21 cellular contexts compared by ENCODE assay signal in the genomic region with DNA sequence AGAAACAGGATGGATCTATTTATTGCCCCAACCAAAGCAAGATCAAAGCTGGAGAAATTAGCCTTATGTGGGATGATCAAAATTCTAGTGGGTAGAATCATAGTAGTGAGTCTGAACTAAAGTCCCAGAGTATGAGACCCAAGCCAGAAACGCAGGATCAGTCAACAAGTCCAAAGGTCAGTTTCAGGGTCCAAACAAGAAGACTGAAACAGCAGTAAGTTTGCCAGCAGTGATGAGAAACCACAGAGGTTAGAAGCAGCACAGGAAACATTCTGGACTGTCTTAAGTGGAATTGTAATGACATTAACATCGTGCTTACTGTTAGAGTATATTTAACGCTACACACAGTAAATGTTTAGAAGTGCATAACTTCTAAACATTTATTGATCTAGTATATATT.
"Had no signal": no experiment of that assay in that cellular context is flagged by ENCODE, and none has a peak within 500 bp of the region (broad histone marks: within the 10 kb centered on the region; RNA-seq: fewer than 3 reads in every experiment).

No MANE protein-coding gene starts in this region.

- ATAC-seq: activated T-cell treated with anti-CD3 and anti-CD28 coated beads, Interleukin-2, amount 50 U/mL, for 72 hours; right cardiac atrium had no signal

- H3K4me3 Mint-ChIP-seq: activated naive CD4-positive, alpha-beta T cell treated with anti-CD3 and anti-CD28 coated beads, Interleukin-2, amount 50 U/mL, for 24 hours; activated T-cell treated with anti-CD3 and anti-CD28 coated beads, Interleukin-2, amount 50 U/mL, for 72 hours; memory B cell; naive B cell; neural crest cell; stimulated activated naive CD8-positive, alpha-beta T cell treated with anti-CD3 and anti-CD28 coated beads, Interleukin-15, Interleukin-2, amounts not matched to agents 100 ng/mL and 50 ng/mL, for 24 hours had no signal

- H3K4me1 Mint-ChIP-seq: activated naive CD4-positive, alpha-beta T cell treated with anti-CD3 and anti-CD28 coated beads, Interleukin-2, amount 50 U/mL, for 24 hours; memory B cell; naive B cell; neural crest cell had no signal

- H3K36me3 Mint-ChIP-seq: activated naive CD4-positive, alpha-beta T cell treated with anti-CD3 and anti-CD28 coated beads, Interleukin-2, amount 50 U/mL, for 24 hours; memory B cell; naive B cell had no signal

- H3K9me3 Mint-ChIP-seq: activated naive CD4-positive, alpha-beta T cell treated with anti-CD3 and anti-CD28 coated beads, Interleukin-2, amount 50 U/mL, for 24 hours had no signal

- H3K9me3 ChIP-seq: ascending aorta, breast epithelium, left ventricle myocardium inferior, transverse colon, vagina had no signal

- H3K27me3 Mint-ChIP-seq: activated naive CD4-positive, alpha-beta T cell treated with anti-CD3 and anti-CD28 coated beads, Interleukin-2, amount 50 U/mL, for 24 hours; memory B cell; naive B cell; progenitor cell of endocrine pancreas; stimulated activated naive CD8-positive, alpha-beta T cell treated with anti-CD3 and anti-CD28 coated beads, Interleukin-15, Interleukin-2, amounts not matched to agents 100 ng/mL and 50 ng/mL, for 24 hours had no signal

- H3K27ac ChIP-seq: ascending aorta, breast epithelium, coronary artery, left ventricle myocardium inferior, skin epidermis, transverse colon, vagina had no signal

- H3K36me3 ChIP-seq: ascending aorta, breast epithelium, left ventricle myocardium inferior, transverse colon, vagina had no signal

- DNase-seq: activated CD8-positive, alpha-beta memory T cell treated with anti-CD3 and anti-CD28 coated beads for 24 hours; activated CD8-positive, alpha-beta memory T cell treated with anti-CD3 and anti-CD28 coated beads, Interleukin-2, amount 50 U/mL, for 48 hours; activated gamma-delta T cell; activated T-cell treated with anti-CD3 and anti-CD28 coated beads, Interleukin-2, amount 50 U/mL, for 72 hours; kidney; left ventricle myocardium inferior; naive B cell; right cardiac atrium; stimulated activated CD4-positive, alpha-beta T cell treated with anti-CD3 and anti-CD28 coated beads, Interleukin-15, amount 100 ng/mL, for 24 hours; stimulated activated CD4-positive, alpha-beta T cell treated with anti-CD3 and anti-CD28 coated beads, Interleukin-2, amount 100 ng/mL, for 48 hours; transverse colon had no signal

- H3K4me3 ChIP-seq: ascending aorta, breast epithelium, coronary artery, left ventricle myocardium inferior, skin epidermis, transverse colon, vagina had no signal

- H3K4me1 ChIP-seq: ascending aorta, breast epithelium, left ventricle myocardium inferior, transverse colon, vagina had no signal

- H3K27me3 ChIP-seq: ascending aorta, breast epithelium, transverse colon, vagina had no signal
